Comparison of ENCODE assay signal across 8 cellular contexts in the genomic region with DNA sequence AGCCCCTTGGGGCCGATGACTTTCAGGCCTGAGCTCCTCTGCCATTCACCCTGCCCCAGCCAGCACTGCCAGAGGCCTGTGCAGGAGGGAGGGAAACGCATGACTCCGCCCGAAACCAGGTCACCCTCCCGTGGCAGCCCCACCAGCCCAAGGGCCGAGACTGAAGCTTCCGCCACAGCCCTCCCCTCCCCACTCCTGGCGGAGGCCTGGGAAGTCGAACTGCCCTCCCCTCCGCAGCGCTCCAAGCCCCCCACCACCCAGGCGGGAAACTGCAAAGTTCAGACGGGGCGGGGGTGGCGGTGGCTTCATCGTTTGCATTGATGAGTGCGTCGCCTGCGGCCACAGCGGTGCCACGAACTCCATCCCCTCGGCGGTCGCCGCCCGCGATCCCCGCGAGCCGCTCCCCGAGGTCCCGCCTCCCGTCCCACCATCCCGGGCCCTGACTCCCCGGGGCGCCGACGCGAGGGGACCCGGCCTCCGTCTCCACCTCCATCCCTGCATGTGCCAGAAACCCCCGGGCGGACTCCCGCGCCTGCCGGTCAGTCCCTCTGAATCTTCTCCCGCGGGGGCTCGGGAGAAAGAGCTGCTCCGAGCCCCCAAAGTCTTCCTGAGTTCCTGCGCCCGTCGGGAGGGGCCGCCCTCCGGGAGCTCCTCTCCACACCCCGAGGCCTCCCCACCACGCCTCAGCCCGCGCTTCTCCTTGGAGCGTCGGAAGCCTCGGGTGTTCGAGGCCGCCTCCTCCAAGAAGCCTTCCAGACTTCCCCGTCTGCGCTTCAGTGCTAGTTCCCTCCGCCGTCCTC. TPM values are rescaled to one million over a fixed set of nuclear protein-coding genes. Genes with fewer than 3 reads are reported as not detected.
DNase-seq lines count a peak whose midpoint lies in the region; ATAC-seq, FAIRE-seq and TF ChIP-seq lines count a peak whose summit lies in the region.

No MANE protein-coding gene starts in this region.

- no peaks in the 10 kb centered on the region for H3K79me2 ChIP-seq in Karpas-422 (ENCODE audit: low read length)
- H3K79me2 ChIP-seq in K562 (ENCODE audit: control insufficient read depth, insufficient read depth, low read length), result peaks cover 4% of the 10 kb centered on the region; the same call in 2 of the 3 replicates

- H3K4me1 ChIP-seq in Karpas-422 (ENCODE audit: low read length) (peaks cover 35% of the 10 kb centered on the region), K562 (replicated peaks in 1 of 2; ENCODE audit: control insufficient read depth in 2 of 2, insufficient read depth in 2 of 2, low read length in 2 of 2) (peaks cover 25 to 57% of the 10 kb centered on the region in 2 experiments), upper lobe of right lung (peaks cover 16% of the 10 kb centered on the region)

- peaks cover 45% of the 10 kb centered on the region for H3K36me3 Mint-ChIP-seq in Calu3 (ENCODE audit: insufficient read depth, unreplicated experiment)

- H3K4me2 ChIP-seq in Karpas-422 (ENCODE audit: low read depth, low read length, poor library complexity, severe bottlenecking), result peak overlapping the region; percentile 68
- H3K4me2 ChIP-seq in K562 (ENCODE audit: insufficient read depth, low read length), result peak overlapping the region; percentile 76

- H3K36me3 ChIP-seq in Karpas-422 (ENCODE audit: insufficient read depth, low read length), result no peaks in the 10 kb centered on the region
- peaks cover 5% of the 10 kb centered on the region; the same call in 1 of the 3 replicates for H3K36me3 ChIP-seq in K562 (ENCODE audit: control insufficient read depth, insufficient read depth, low read length)
- H3K36me3 ChIP-seq in upper lobe of right lung, result no peaks in the 10 kb centered on the region

- 5% methylated on average over 28 of the region's 68 CpGs for WGBS in K562 (ENCODE audit: insufficient coverage, low coverage, missing lambda C conversion rate)
- WGBS in lower leg skin, 2 donors, result 2 to 11% methylated on average over 20 to 55 of the region's 68 CpGs

- TF ChIP-seq POLR2A in K562 (conservative IDR thresholded peaks at IDR 0.05) (no peak), lower leg skin (IDR thresholded peaks at IDR 0.05) (no peak)

- POLR2A ChIA-PET in K562 (lab: Yijun Ruan, JAX), result interaction anchor here (0.5 to 1.6 kb wide), 11 partner anchors 12 to 476 kb away, joined by 3 to 9 read pairs (median 3); a partner anchor contains a TSS

- peaks cover 31% of the 10 kb centered on the region; the same call in 1 of the 2 replicates for H4K20me1 ChIP-seq in Karpas-422 (ENCODE audit: insufficient read depth, low read depth, low read length)
- H4K20me1 ChIP-seq in K562 (replicated peaks; ENCODE audit: control insufficient read depth, insufficient read depth, low read length), result peaks cover 6% of the 10 kb centered on the region; the same call in 1 of the 2 replicates

- H3K4me3 Mint-ChIP-seq in Calu3 (ENCODE audit: low read depth, unreplicated experiment), result peak overlapping the region; percentile 80

- no peaks in the 10 kb centered on the region for H3K9me3 Mint-ChIP-seq in Calu3 (ENCODE audit: low read depth, unreplicated experiment)

- H3K9me3 ChIP-seq in Karpas-422 (ENCODE audit: low read length) (no peaks in the 10 kb centered on the region), K562 (replicated peaks; ENCODE audit: control insufficient read depth, insufficient read depth, low read depth, low read length) (no peaks in the 10 kb centered on the region), upper lobe of right lung (no peaks in the 10 kb centered on the region)

- H3K9ac ChIP-seq in Karpas-422 (ENCODE audit: low read length) (peak overlapping the region; percentile 29; the same call in 1 of the 2 replicates), K562 (ENCODE audit: insufficient read depth in 1 of 2, low read depth in 2 of 2, low read length in 2 of 2) (peak overlapping the region; percentile 86 to 95; a peak in 3 of 4 replicates)

- H3K9me2 ChIP-seq in Karpas-422 (replicated peaks; ENCODE audit: insufficient read depth, low read length), result no peaks in the 10 kb centered on the region

- in situ Hi-C loops in K562 (cut with MboI), result no loop called here

- no peaks in the 10 kb centered on the region for H3K27me3 Mint-ChIP-seq in Calu3 (ENCODE audit: unreplicated experiment)

- peak overlapping the region; percentile 52 for H3K27ac Mint-ChIP-seq in Calu3 (ENCODE audit: unreplicated experiment)

- H3K27ac ChIP-seq in Karpas-422 (ENCODE audit: low read length) (no peak overlapping the region), K562 (ENCODE audit: extremely low read depth, low read depth, low read length) (peak overlapping the region; percentile 85), upper lobe of right lung (no peak overlapping the region)

- no peak for FAIRE-seq in K562 (lab: Jason Lieb, UNC)

- peak; percentile 38 for ATAC-seq in GM19452 (IDR thresholded peaks at IDR 0.05; ENCODE audit: unreplicated experiment)
- ATAC-seq in K562, result peak; percentile 19
- peak; percentile 9 for ATAC-seq in upper lobe of right lung
- no peak for ATAC-seq in HG03280 (IDR thresholded peaks at IDR 0.05; ENCODE audit: unreplicated experiment)
- no peak for ATAC-seq in HG02970 (IDR thresholded peaks at IDR 0.05; ENCODE audit: low FRiP score, unreplicated experiment)

- no peak for TF ChIP-seq EP300 in K562 (IDR thresholded peaks at IDR 0.05; ENCODE audit: low read length)

- H3K4me3 ChIP-seq in Karpas-422 (ENCODE audit: low read length), result peak overlapping the region; percentile 55; the same call in 1 of the 2 replicates
- peak overlapping the region; percentile 84 for H3K4me3 ChIP-seq in K562
- H3K4me3 ChIP-seq in lower leg skin (ENCODE audit: low read depth, poor library complexity, severe bottlenecking), result peak overlapping the region; percentile 44
- H3K4me3 ChIP-seq in upper lobe of right lung, result peak overlapping the region; percentile 53

- H2AFZ ChIP-seq in Karpas-422 (ENCODE audit: low read length) (no peak overlapping the region), K562 (ENCODE audit: low read depth, low read length) (peak overlapping the region; percentile 93)

- DNase-seq in Calu3, result peak; percentile 19
- peak; percentile 53 for DNase-seq in Karpas-422
- DNase-seq in K562 (ENCODE audit: extremely low read depth in 1 of 4, low spot score in 3 of 4), result peak; percentile 42 to 65 (median 54)
- DNase-seq in lower leg skin (ENCODE audit: low spot score in 2 of 2), result peak in 1 of 2 donors; percentile 88
- peak; percentile 66 for DNase-seq in upper lobe of right lung

- intact Hi-C loops in Calu3 (cut with micrococcal nuclease; ENCODE audit: unreplicated experiment), result no loop called here
- intact Hi-C loops in K562 (cut with micrococcal nuclease), result no loop called here
- intact Hi-C loops in lower leg skin (cut with DNase I; ENCODE audit: low total_unique reads), result no loop called here
- intact Hi-C loops in upper lobe of right lung (cut with DNase I), result no loop called here

- BruUV-seq in Calu3 (replicated peaks; lab: Mats Ljungman, UMichigan) (no TSS peak), K562 (replicated peaks; lab: Mats Ljungman, UMichigan) (TSS peak; percentile 66)

- H3K4me1 Mint-ChIP-seq in Calu3 (ENCODE audit: low read depth, unreplicated experiment), result peaks cover 23% of the 10 kb centered on the region

- H3K27me3 ChIP-seq in Karpas-422 (ENCODE audit: low read length) (no peaks in the 10 kb centered on the region), K562 (ENCODE audit: control insufficient read depth in 2 of 2, insufficient read depth in 2 of 2, low read length in 2 of 2) (no peaks in the 10 kb centered on the region), upper lobe of right lung (no peaks in the 10 kb centered on the region)

- no peak for TF ChIP-seq RAD21 in K562 (CRISPR knock-in tag; conservative IDR thresholded peaks at IDR 0.05 in 1 of 2, IDR thresholded peaks at IDR 0.05 in 1 of 2)

- TF ChIP-seq CTCF in Calu3 (IDR thresholded peaks at IDR 0.05; ENCODE audit: unreplicated experiment) (no peak), K562 (IDR thresholded peaks at IDR 0.05 in 2 of 3, conservative IDR thresholded peaks at IDR 0.05 in 1 of 3; ENCODE audit: insufficient read depth in 2 of 3, low read depth in 1 of 3, low read length in 3 of 3) (no peak), lower leg skin (IDR thresholded peaks at IDR 0.05) (no peak), upper lobe of right lung (IDR thresholded peaks at IDR 0.05) (no peak)

- no peaks in the 10 kb centered on the region for H3K9me1 ChIP-seq in K562 (ENCODE audit: control insufficient read depth, insufficient read depth, low read length)

- CTCF ChIA-PET in Calu3 (lab: Charles Lee), result interaction anchor here (1.0 to 1.7 kb wide), 2 partner anchors 10 to 26 kb away, joined by 5 to 7 read pairs; no protein-coding TSS in a partner anchor
- CTCF ChIA-PET in K562 (lab: Yijun Ruan, JAX; ENCODE audit: low intra/inter-chr PET ratio), result no interaction called here

TF ChIP-seq in K562, 482 proteins besides CTCF, POLR2A, EP300 and RAD21 (continues in another document):
- TF ChIP-seq CREM (IDR thresholded peaks at IDR 0.05; ENCODE audit: low read depth) (0 out of 2 replicates have a peak, but pooled peaks have one; percentile 6), ZFX (CRISPR knock-in tag; IDR thresholded peaks at IDR 0.05) (no peak; the same call in 1 of the 2 replicates)

RNA-seq across cellular contexts. Expression of a gene that starts 0.7 kb away (rescaled TPM):
- total RNA-seq in Calu3 (2022) (29.8 and 39.0 TPM in 2 replicates), K562 (2014; rRNA removed) (6.8 and 8.4 TPM in 2 replicates), K562 (2014; rRNA removed; fragmentation: Illumina TruSeq; extraction: Trizol) (3.0 and 3.3 TPM in 2 replicates), K562 (2015; rRNA removed; fragmentation: Illumina TruSeq; extraction: Trizol) (3.8 and 4.5 TPM in 2 replicates), K562 (2021) (10.5 and 11.7 TPM in 2 replicates), lower leg skin (10 to 100 TPM in 3 of 4 donors, 1 to 10 TPM in 1; 6.4 to 57.2 (median 35.7) TPM), upper lobe of right lung (2.3 TPM)
- total RNA-seq in Karpas-422 (2014; rRNA removed; shearing (Covaris generic); ENCODE audit: low replicate concordance), result 0.07 and 0.43 TPM in 2 replicates
- 21.6 and 62.0 TPM in 2 replicates for total RNA-seq in K562 (2011; cell fraction: chromatin; rRNA removed; ENCODE audit: low replicate concordance)
- 25.8 and 34.5 TPM in 2 replicates for total RNA-seq in K562 (2011; cell fraction: nucleolus; rRNA removed)
- 24.9 and 29.2 TPM in 2 replicates for total RNA-seq in K562 (2011; cell fraction: nucleoplasm; rRNA removed)
- polyA plus RNA-seq in K562 (2011; rRNA removed) (4.0 and 4.8 TPM in 2 replicates), K562 (2014; fragmentation: Illumina TruSeq; extraction: Trizol) (3.7 and 4.9 TPM in 2 replicates), K562 (2014; fragmentation: Nextera tagmentation; extraction: Ambion mirVana) (under 1 TPM; 0.35 to 0.52 TPM), K562 (2014; rRNA removed) (8.1 and 8.6 TPM in 2 replicates)
- polyA plus RNA-seq in K562 (2011; cell fraction: cytosol; rRNA removed), result 3.0 and 7.4 TPM in 2 replicates
- polyA plus RNA-seq in K562 (2011; cell fraction: nucleus; rRNA removed), result 17.2 and 37.9 TPM in 2 replicates
- 6.7 and 10.6 TPM in 2 replicates for polyA plus RNA-seq in K562 (2012)
- polyA minus RNA-seq in K562 (2011; rRNA and poly(A)+ RNA removed), result 2.2 and 4.0 TPM in 2 replicates
- 1.9 and 4.6 TPM in 2 replicates for polyA minus RNA-seq in K562 (2011; cell fraction: cytosol; rRNA and poly(A)+ RNA removed)
- polyA minus RNA-seq in K562 (2011; cell fraction: nucleus; rRNA and poly(A)+ RNA removed), result 11.0 and 16.4 TPM in 2 replicates

Comparison
In these comparisons a context has a peak if more than half of its experiments do, and no peak if none do; other contexts are left out.
1. ATAC-seq: peak in GM19452 (single experiment), K562 (single experiment) and upper lobe of right lung (single experiment); none in HG03280 (single experiment) and HG02970 (single experiment).
2. Peak in every context shown above with its lines, with median percentiles within 50 percentile points of each other: H3K4me3 ChIP-seq.